Comparison of ENCODE assay signal across 8 cellular contexts in the genomic region with DNA sequence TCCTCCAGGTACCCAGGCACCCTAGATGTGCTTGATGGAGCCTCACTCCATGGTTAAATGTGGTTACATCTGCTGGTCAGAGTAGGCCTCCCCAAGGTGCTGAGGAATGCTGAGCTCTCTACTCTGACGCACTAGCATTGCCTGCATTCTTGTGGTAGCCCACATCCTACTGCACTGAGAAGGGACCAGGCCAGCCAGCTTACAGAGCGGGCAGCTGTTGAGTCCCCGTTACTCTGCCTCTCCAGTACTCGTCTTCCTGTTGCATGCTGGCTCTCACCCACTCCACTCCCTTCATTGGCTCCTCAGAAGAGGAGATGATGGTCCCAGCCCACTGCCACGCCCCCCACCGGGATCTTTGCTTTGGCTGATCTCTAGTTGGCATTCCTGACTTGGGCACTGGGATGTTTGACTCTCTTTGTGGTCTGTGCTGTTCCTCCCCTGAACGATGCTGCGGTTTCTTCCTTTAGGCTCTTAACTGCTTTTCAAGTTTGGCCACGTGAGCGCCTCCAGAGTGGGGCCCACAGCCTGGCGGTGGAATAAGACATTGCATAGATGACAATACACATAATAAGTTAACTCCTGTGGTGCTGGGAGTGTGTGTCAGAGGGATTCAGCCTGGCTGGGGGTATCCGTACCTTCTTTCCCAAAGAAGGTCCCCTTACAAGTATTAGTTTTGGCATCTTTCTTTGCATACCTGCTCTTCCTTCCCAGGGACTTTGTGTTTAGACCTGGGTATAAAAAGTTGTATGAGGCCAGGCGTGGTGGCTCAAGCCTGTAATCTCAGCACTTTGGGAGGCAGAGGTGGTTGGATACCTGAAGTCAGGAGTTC. TPM values are rescaled to one million over a fixed set of nuclear protein-coding genes. Genes with fewer than 3 reads are reported as not detected.
DNase-seq lines count a peak whose midpoint lies in the region; ATAC-seq and TF ChIP-seq lines count a peak whose summit lies in the region.

No MANE protein-coding gene starts in this region.

- 59 to 75% methylated on average over 13 of the region's 13 CpGs for WGBS in aorta, 2 donors

- no peak overlapping the region for H3K4me3 Mint-ChIP-seq in activated B cell treated with CpG ODN at 0.5 μM for 24 hours

- no peaks in the 10 kb centered on the region for H3K9me3 Mint-ChIP-seq in activated B cell treated with CpG ODN at 0.5 μM for 24 hours

- intact Hi-C loops in activated B cell treated with CpG ODN at 0.5 μM for 24 hours (cut with micrococcal nuclease) (no loop called here), aorta (cut with DNase I) (no loop called here)

- no peak overlapping the region for H3K27ac ChIP-seq in aorta (ENCODE audit: low read depth in 1 of 2, low read length in 2 of 2)

- no peaks in the 10 kb centered on the region for H3K36me3 Mint-ChIP-seq in activated B cell treated with CpG ODN at 0.5 μM for 24 hours (ENCODE audit: low read depth)

- CTCF ChIA-PET in activated B cell treated with CpG ODN at 0.5 μM for 24 hours (lab: Charles Lee), result no interaction called here

- peak; percentile 17 for DNase-seq in NCI-H2227 (lab: John Stamatoyannopoulos, UW; ENCODE audit: unreplicated experiment)
- no peak for DNase-seq in NCI-H2227 treated with DMSO at 0.1 percent for 48 hours (lab: John Stamatoyannopoulos, UW)
- peak; percentile 76 for DNase-seq in HT-29 (ENCODE audit: low spot score)
- DNase-seq in activated B cell treated with CpG ODN at 0.5 μM for 24 hours, result no peak
- DNase-seq in cardiac fibroblast (ENCODE audit: low read depth in 2 of 2), result peak; percentile 99 to 100
- DNase-seq in omental fat pad (ENCODE audit: low spot score), result no peak
- peak in 1 of 2 donors; percentile 77 for DNase-seq in aorta
- DNase-seq in NCI-H2171 (lab: John Stamatoyannopoulos, UW), result no peak

- H3K27me3 Mint-ChIP-seq in activated B cell treated with CpG ODN at 0.5 μM for 24 hours, result peaks cover under 1% of the 10 kb centered on the region

- peaks cover 0 to 2% of the 10 kb centered on the region in 2 donors for H3K36me3 ChIP-seq in aorta (ENCODE audit: control insufficient read depth in 1 of 2, insufficient read depth in 2 of 2, low read length in 1 of 2)

- H3K4me3 ChIP-seq in cardiac fibroblast (replicated peaks in 1 of 2; ENCODE audit: low read depth in 2 of 2, low read length in 2 of 2) (no peak overlapping the region), aorta (ENCODE audit: low read length in 2 of 2) (no peak overlapping the region)

- POLR2A ChIA-PET in activated B cell treated with CpG ODN at 0.5 μM for 24 hours (lab: Charles Lee), result no interaction called here

- TF ChIP-seq CTCF in activated B cell treated with CpG ODN at 0.5 μM for 24 hours (IDR thresholded peaks at IDR 0.05) (no peak), cardiac fibroblast (IDR thresholded peaks at IDR 0.05; ENCODE audit: low read depth, low read length) (peak; percentile 58), omental fat pad (IDR thresholded peaks at IDR 0.05) (no peak)

- no peaks in the 10 kb centered on the region for H3K27me3 ChIP-seq in aorta (ENCODE audit: control insufficient read depth in 1 of 2, insufficient read depth in 2 of 2, low read length in 1 of 2)

- ATAC-seq in activated B cell treated with CpG ODN at 0.5 μM for 24 hours (ENCODE audit: low read depth) (peak; percentile 42), omental fat pad (ENCODE audit: low FRiP score) (peak; percentile 27), aorta (ENCODE audit: low FRiP score) (peak; percentile 40)

- H3K4me1 Mint-ChIP-seq in activated B cell treated with CpG ODN at 0.5 μM for 24 hours, result peaks cover 6% of the 10 kb centered on the region

- no peaks in the 10 kb centered on the region for H3K4me1 ChIP-seq in aorta (ENCODE audit: control insufficient read depth in 1 of 2, insufficient read depth in 2 of 2, low read length in 2 of 2)

- H3K9me3 ChIP-seq in aorta (ENCODE audit: control insufficient read depth, low read length), result no peaks in the 10 kb centered on the region

- H3K27ac Mint-ChIP-seq in activated B cell treated with CpG ODN at 0.5 μM for 24 hours, result no peak overlapping the region

RNA-seq across cellular contexts. Expression of gene AZIN2, which starts 18.6 kb away (rescaled TPM):
- 0.13 TPM in 1 of 2 replicates, not detected in the other for total RNA-seq in HT-29 (2014; rRNA removed; shearing (Covaris generic))
- total RNA-seq in activated B cell treated with CpG ODN at 0.5 μM for 24 hours, result 0.82 and 0.93 TPM in 2 replicates
- 1 to 10 TPM; 1.8 to 5.3 (median 3.5) TPM for total RNA-seq in omental fat pad
- 10 to 100 TPM in 1 of 2 donors, 1 to 10 TPM in 1; 3.9 to 14.4 TPM for total RNA-seq in aorta
- polyA plus RNA-seq in aorta, result 1 to 10 TPM; 1.5 to 2.5 TPM

Comparison
In these comparisons a context has a peak if more than half of its experiments do, and no peak if none do; other contexts are left out.
1. DNase-seq: peak in NCI-H2227 (single experiment), HT-29 (single experiment) and cardiac fibroblast (2 of 2); none in NCI-H2227 treated with DMSO at 0.1 percent for 48 hours (single experiment), activated B cell treated with CpG ODN at 0.5 μM for 24 hours (single experiment), omental fat pad (single experiment) and NCI-H2171 (single experiment).
2. Peak in every context shown above with its lines, with median percentiles within 50 percentile points of each other: ATAC-seq.